ENCODE assay signal across 9 cellular contexts in genomic region chr20:31500527-31500926, GRCh38. TPM values are rescaled to one million over a fixed set of nuclear protein-coding genes. Genes with fewer than 3 reads are reported as not detected.
"Had no signal": no experiment of that assay in that cellular context is flagged by ENCODE, and none has a peak within 500 bp of the region (broad histone marks: within the 10 kb centered on the region; RNA-seq: fewer than 3 reads in every experiment).

No MANE protein-coding gene starts in this region.

- ATAC-seq: GM12878 had no signal

- FAIRE-seq: G401.6, GM12878, GM12891, GM12892, GM18507, GM19239 had no signal

- DNase-seq: GDM1, GF-D8 had no signal

- H3K4me3 ChIP-seq: GM12878 had no signal

RNA-seq across cellular contexts. Expression of gene REM1, which starts 25.4 kb away (rescaled TPM):
- total RNA-seq: G401, GM12878 had no signal
- polyA plus RNA-seq: GM12878 had no signal

RNA-seq across cellular contexts. Expression of gene DEFB124, which starts 25.6 kb away (rescaled TPM):
- total RNA-seq: G401, GM12878 had no signal
- polyA plus RNA-seq: GM12878 had no signal
